8 cellular contexts compared by ENCODE assay signal in genomic region chr11:33735426-33736147, GRCh38. TPM values are rescaled to one million over a fixed set of nuclear protein-coding genes. Genes with fewer than 3 reads are reported as not detected.
DNase-seq lines count a peak whose midpoint lies in the region; TF ChIP-seq lines count a peak whose summit lies in the region.

No MANE protein-coding gene starts in this region.

- intact Hi-C loops in activated CD4-positive, alpha-beta T cell treated with anti-CD3 and anti-CD28 coated beads, Interleukin-2, amount 10 ng/mL, durations not matched to agents 24 days and 14 days (cut with micrococcal nuclease): loop anchor here (1.0 to 10.0 kb wide), 7 partner anchors 12 to 1599 kb away; partner anchors contain the start of genes C11orf91, CSTF3, FBXO3 and HIPK3

- WGBS in endodermal cell (ENCODE audit: insufficient coverage in 1 of 2, insufficient read length in 1 of 2), 2 experiments: 5 to 14% methylated on average over 22 to 50 of the region's 50 CpGs
- WGBS in tibial nerve, 2 donors: 1% methylated on average over 44 to 50 of the region's 50 CpGs

- peak; percentile 75 for DNase-seq in GM13976 (ENCODE audit: low spot score)
- peak; percentile 8 to 53 for DNase-seq in HAP-1 (ENCODE audit: low spot score in 2 of 2)
- peak; percentile 62 for DNase-seq in M059J (ENCODE audit: low read depth)
- peak; percentile 85 for DNase-seq in activated CD4-positive, alpha-beta T cell treated with anti-CD3 and anti-CD28 coated beads, Interleukin-2, amount 10 ng/mL, durations not matched to agents 24 days and 14 days
- DNase-seq in endodermal cell: peak; percentile 62
- DNase-seq in tibial nerve (ENCODE audit: low spot score in 2 of 2): peak in 1 of 2 donors; percentile 29
- DNase-seq in dedifferentiated amniotic fluid mesenchymal stem cell (ENCODE audit: extremely low spot score): no peak

- H3K9ac ChIP-seq in endodermal cell (ENCODE audit: extremely low read depth, low read length, poor library complexity, severe bottlenecking) (peak overlapping the region; percentile 87), mucosa of stomach (ENCODE audit: low read length) (peak overlapping the region; percentile 91)

- H3K27me3 ChIP-seq in HAP-1 (ENCODE audit: low read depth) (no peaks in the 10 kb centered on the region), endodermal cell (ENCODE audit: control insufficient read depth, insufficient read depth, low read length, poor library complexity, severe bottlenecking) (no peaks in the 10 kb centered on the region), mucosa of stomach (ENCODE audit: control insufficient read depth, insufficient read depth, low read length) (no peaks in the 10 kb centered on the region), tibial nerve (no peaks in the 10 kb centered on the region)

- TF ChIP-seq CTCF in GM13976 (IDR thresholded peaks at IDR 0.05; ENCODE audit: borderline replicate concordance, control extremely low read depth, extremely low read depth, insufficient read depth, missing control alignments): no peak
- TF ChIP-seq CTCF in endodermal cell (conservative IDR thresholded peaks at IDR 0.05): peak; percentile 38
- no peak for TF ChIP-seq CTCF in tibial nerve (IDR thresholded peaks at IDR 0.05)

- no peak for TF ChIP-seq EP300 in tibial nerve (IDR thresholded peaks at IDR 0.05)

- peaks cover 38% of the 10 kb centered on the region for H3K4me1 Mint-ChIP-seq in activated CD4-positive, alpha-beta T cell treated with anti-CD3 and anti-CD28 coated beads, Interleukin-2, amount 10 ng/mL, durations not matched to agents 24 days and 14 days
- H3K4me1 Mint-ChIP-seq in endodermal cell: peaks cover 22% of the 10 kb centered on the region

- H3K4me1 ChIP-seq in HAP-1: peaks cover 11% of the 10 kb centered on the region
- peaks cover 9% of the 10 kb centered on the region for H3K4me1 ChIP-seq in endodermal cell (ENCODE audit: control insufficient read depth, insufficient read depth, low read length)
- H3K4me1 ChIP-seq in mucosa of stomach (ENCODE audit: control insufficient read depth, insufficient read depth, low read length): peaks cover 37% of the 10 kb centered on the region
- H3K4me1 ChIP-seq in tibial nerve: peaks cover 0 to 53% (median 27%) of the 10 kb centered on the region in 4 donors

- H3K4me3 Mint-ChIP-seq in activated CD4-positive, alpha-beta T cell treated with anti-CD3 and anti-CD28 coated beads, Interleukin-2, amount 10 ng/mL, durations not matched to agents 24 days and 14 days: peak overlapping the region; percentile 90
- H3K4me3 Mint-ChIP-seq in endodermal cell: peak overlapping the region; percentile 80

- no peak for TF ChIP-seq POLR2A in tibial nerve (IDR thresholded peaks at IDR 0.05)

- peak overlapping the region; percentile 89 for H3K27ac Mint-ChIP-seq in activated CD4-positive, alpha-beta T cell treated with anti-CD3 and anti-CD28 coated beads, Interleukin-2, amount 10 ng/mL, durations not matched to agents 24 days and 14 days
- H3K27ac Mint-ChIP-seq in endodermal cell: peak overlapping the region; percentile 88

- H3K4me3 ChIP-seq in HAP-1: peak overlapping the region; percentile 81
- peak overlapping the region; percentile 88 for H3K4me3 ChIP-seq in endodermal cell (ENCODE audit: low read length)
- peak overlapping the region; percentile 17 for H3K4me3 ChIP-seq in mucosa of stomach (ENCODE audit: low read length)
- peak overlapping the region; percentile 76 to 89 (median 81) for H3K4me3 ChIP-seq in tibial nerve

- H3K9me3 ChIP-seq in HAP-1: no peaks in the 10 kb centered on the region
- H3K9me3 ChIP-seq in endodermal cell (ENCODE audit: control insufficient read depth, low read length): no peaks in the 10 kb centered on the region
- H3K9me3 ChIP-seq in mucosa of stomach (ENCODE audit: control insufficient read depth, low read length): no peaks in the 10 kb centered on the region
- no peaks in the 10 kb centered on the region for H3K9me3 ChIP-seq in tibial nerve

- in situ Hi-C loops in GM13976 (cut with MboI; ENCODE audit: low sequenced_read_pairs, unreplicated experiment) (no loop called here), HAP-1 (cut with MboI; ENCODE audit: low sequenced_read_pairs) (no loop called here)

- H3K27ac ChIP-seq in endodermal cell (ENCODE audit: low read depth, low read length): no peak overlapping the region
- peak overlapping the region; percentile 91 to 98 (median 96) for H3K27ac ChIP-seq in tibial nerve

- H3K36me3 ChIP-seq in HAP-1 (replicated peaks) (peaks cover 8% of the 10 kb centered on the region), endodermal cell (ENCODE audit: control insufficient read depth, insufficient read depth, low read length) (peaks cover 8% of the 10 kb centered on the region), mucosa of stomach (ENCODE audit: control insufficient read depth, insufficient read depth, low read length) (no peaks in the 10 kb centered on the region), tibial nerve (peaks cover 0 to 19% (median 0%) of the 10 kb centered on the region in 3 donors)

- H3K27me3 Mint-ChIP-seq in activated CD4-positive, alpha-beta T cell treated with anti-CD3 and anti-CD28 coated beads, Interleukin-2, amount 10 ng/mL, durations not matched to agents 24 days and 14 days: peaks cover 8% of the 10 kb centered on the region
- H3K27me3 Mint-ChIP-seq in endodermal cell (ENCODE audit: insufficient read depth): peaks cover 5% of the 10 kb centered on the region

- H3K9me3 Mint-ChIP-seq in activated CD4-positive, alpha-beta T cell treated with anti-CD3 and anti-CD28 coated beads, Interleukin-2, amount 10 ng/mL, durations not matched to agents 24 days and 14 days: no peaks in the 10 kb centered on the region
- H3K9me3 Mint-ChIP-seq in endodermal cell: peaks cover 3% of the 10 kb centered on the region

- peaks cover 24% of the 10 kb centered on the region for H3K36me3 Mint-ChIP-seq in activated CD4-positive, alpha-beta T cell treated with anti-CD3 and anti-CD28 coated beads, Interleukin-2, amount 10 ng/mL, durations not matched to agents 24 days and 14 days (ENCODE audit: low read depth)
- peaks cover 6% of the 10 kb centered on the region for H3K36me3 Mint-ChIP-seq in endodermal cell (ENCODE audit: low read depth)

RNA-seq across cellular contexts. Expression of gene CD59, which starts 0.6 kb away (rescaled TPM):
- 611 and 742 TPM in 2 replicates for total RNA-seq in M059J (2014; rRNA removed; shearing (Covaris generic))
- 94.1 and 98.7 TPM in 2 replicates for total RNA-seq in activated CD4-positive, alpha-beta T cell treated with anti-CD3 and anti-CD28 coated beads, Interleukin-2, amount 10 ng/mL, durations not matched to agents 24 days and 14 days
- total RNA-seq in endodermal cell (100 to 1,000 TPM; 111 to 142 TPM), tibial nerve (100 to 1,000 TPM; 190 to 448 (median 302) TPM)
- 89.8 TPM for polyA plus RNA-seq in endodermal cell (2013, experiment 1 of 2)
- 75.8 TPM for polyA plus RNA-seq in endodermal cell (2013, experiment 2 of 2)

RNA-seq across cellular contexts. Expression of gene C11orf91, which starts 35.0 kb away (rescaled TPM):
- not detected in 2 replicates for total RNA-seq in M059J (2014; rRNA removed; shearing (Covaris generic))
- total RNA-seq in activated CD4-positive, alpha-beta T cell treated with anti-CD3 and anti-CD28 coated beads, Interleukin-2, amount 10 ng/mL, durations not matched to agents 24 days and 14 days: 0.51 TPM in 1 of 2 replicates, not detected in the other
- total RNA-seq in endodermal cell (1 to 10 TPM in 1 of 2 donors, not detected in 1; 1.0 TPM), tibial nerve (not detected)
- polyA plus RNA-seq in endodermal cell (2013, experiment 1 of 2): 0.89 TPM
- 1.1 TPM for polyA plus RNA-seq in endodermal cell (2013, experiment 2 of 2)

RNA-seq across cellular contexts. Expression of gene FBXO3, which starts 38.7 kb away (rescaled TPM):
- total RNA-seq in M059J (2014; rRNA removed; shearing (Covaris generic)): 46.1 and 63.7 TPM in 2 replicates
- 18.1 and 20.9 TPM in 2 replicates for total RNA-seq in activated CD4-positive, alpha-beta T cell treated with anti-CD3 and anti-CD28 coated beads, Interleukin-2, amount 10 ng/mL, durations not matched to agents 24 days and 14 days
- total RNA-seq in endodermal cell (10 to 100 TPM; 12.8 to 15.0 TPM), tibial nerve (10 to 100 TPM; 27.8 to 36.3 (median 28.7) TPM)
- 30.7 TPM for polyA plus RNA-seq in endodermal cell (2013, experiment 1 of 2)
- polyA plus RNA-seq in endodermal cell (2013, experiment 2 of 2): 28.3 TPM

Comparison
In these comparisons a context has a peak if more than half of its experiments do, and no peak if none do; other contexts are left out.
1. H3K4me3 ChIP-seq: peak in every context shown above with its lines; median percentile 88 in endodermal cell; 81 in HAP-1; 81 in tibial nerve; 17 in mucosa of stomach.